In genomic region chr7:107435749-107436148, GRCh38 we compare ENCODE assay signal across 35 cellular contexts. TPM values are rescaled to one million over a fixed set of nuclear protein-coding genes. Genes with fewer than 3 reads are reported as not detected.
"Had no signal": no experiment of that assay in that cellular context is flagged by ENCODE, and none has a peak within 500 bp of the region (broad histone marks: within the 10 kb centered on the region; RNA-seq: fewer than 3 reads in every experiment).

No MANE protein-coding gene starts in this region.

- H3K27ac Mint-ChIP-seq: dendritic cell treated with granulocyte-macrophage colony-stimulating factor and Interleukin-4, amounts not matched to agents 40 ng/mL and 50 ng/mL, for 4 days; effector memory CD8-positive, alpha-beta T cell; endodermal cell; mesothelial cell of epicardium had no signal

- H3K27me3 ChIP-seq: colonic mucosa, esophagus squamous epithelium, gastrocnemius medialis, heart right ventricle, left lung had no signal

- DNase-seq: colonic mucosa; cortex of kidney; effector CD8-positive, alpha-beta T cell; effector memory CD8-positive, alpha-beta T cell; endodermal cell; erythroblast; esophagus squamous epithelium; foreskin fibroblast; foreskin melanocyte; gastrocnemius medialis; glutamatergic neuron; head of caudate nucleus; heart right ventricle; hippocampal formation; left cardiac atrium; left lung; left ventricle myocardium superior; lower lobe of right lung; mesenchymal stem cell; mucosa of descending colon; naive B cell had no signal

- H3K4me3 ChIP-seq: colonic mucosa, esophagus squamous epithelium, gastrocnemius medialis, heart right ventricle, left lung, lower lobe of right lung, mucosa of descending colon had no signal

- FAIRE-seq: endometrium, islet of Langerhans, keratinocyte had no signal

- H3K27ac ChIP-seq: colonic mucosa, epithelial cell of prostate, esophagus squamous epithelium, gastrocnemius medialis, heart right ventricle, left lung, lower lobe of right lung had no signal

- H3K4me1 ChIP-seq: colonic mucosa, esophagus squamous epithelium, left lung, lower lobe of right lung had no signal

- H3K4me3 Mint-ChIP-seq: dendritic cell treated with granulocyte-macrophage colony-stimulating factor and Interleukin-4, amounts not matched to agents 40 ng/mL and 50 ng/mL, for 4 days; effector memory CD8-positive, alpha-beta T cell; endodermal cell; mesothelial cell of epicardium; naive B cell had no signal

- H3K9me3 ChIP-seq: colonic mucosa, gastrocnemius medialis, mucosa of descending colon had no signal

- H3K36me3 ChIP-seq: colonic mucosa, esophagus squamous epithelium, gastrocnemius medialis, left lung, lower lobe of right lung had no signal

- H3K27me3 Mint-ChIP-seq: dendritic cell treated with granulocyte-macrophage colony-stimulating factor and Interleukin-4, amounts not matched to agents 40 ng/mL and 50 ng/mL, for 4 days; effector memory CD8-positive, alpha-beta T cell; naive B cell had no signal

- H3K4me1 Mint-ChIP-seq: endodermal cell, mesothelial cell of epicardium had no signal

RNA-seq across cellular contexts. Expression of gene GPR22, which starts 34.1 kb away (rescaled TPM):
- total RNA-seq: dermis microvascular lymphatic vessel endothelial cell, endodermal cell, esophagus mucosa, esophagus squamous epithelium, gastrocnemius medialis, glomerular endothelial cell, kidney epithelial cell, left lung, lower leg skin, lower lobe of right lung, lung microvascular endothelial cell, mesenteric fat pad, mesothelial cell of epicardium, myocyte had no signal
- polyA plus RNA-seq: keratinocyte had no signal
